In the genomic region with DNA sequence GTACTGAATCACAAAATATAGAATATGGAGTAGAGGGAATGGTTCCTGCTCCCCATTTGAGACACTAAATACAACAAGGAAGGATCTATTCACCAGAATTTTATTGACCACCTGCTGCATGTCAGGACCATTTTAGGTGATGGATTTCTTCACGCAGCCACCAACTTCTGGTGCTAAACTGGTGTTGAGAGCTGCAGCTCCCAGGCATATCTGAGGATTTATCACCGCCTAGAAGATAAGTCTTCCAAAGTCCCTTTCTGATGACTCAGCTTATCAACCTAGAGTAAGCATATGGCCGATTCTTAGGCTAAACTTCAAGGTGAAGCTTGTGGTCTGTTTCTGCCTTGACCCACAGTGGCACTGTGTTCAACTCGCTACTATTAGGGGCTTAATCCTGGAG, we compare ENCODE assay signal across 2 cellular contexts.
A peak's percentile ranks its signal among the peaks of the same experiment; 100 is the strongest.
TF ChIP-seq lines count a peak whose summit lies in the region.

No MANE protein-coding gene starts in this region.

TF ChIP-seq in A549, 52 proteins besides CTCF, POLR2A, EP300 and RAD21:
- TF ChIP-seq JUNB (IDR thresholded peaks at IDR 0.05): no peak
- TF ChIP-seq FOXS1 (CRISPR knock-in tag; IDR thresholded peaks at IDR 0.05): no peak
- no peak for TF ChIP-seq HEYL (CRISPR knock-in tag; IDR thresholded peaks at IDR 0.05)
- no peak for TF ChIP-seq RNF2 (IDR thresholded peaks at IDR 0.05; ENCODE audit: borderline replicate concordance, low read depth)
- peak; percentile 80 for TF ChIP-seq MAFK (IDR thresholded peaks at IDR 0.05; ENCODE audit: partially characterized antibody)
TF ChIP-seq in A549: peak in this region for 1.

TF ChIP-seq in K562, 482 proteins besides CTCF, POLR2A, EP300 and RAD21:
- TF ChIP-seq MAFG (tag; conservative IDR thresholded peaks at IDR 0.05) (0 out of 2 replicates have a peak, but pooled peaks have one; percentile 40), ZNF316 (IDR thresholded peaks at IDR 0.05) (0 out of 2 replicates have a peak, but pooled peaks have one; percentile 16), MAFF (IDR thresholded peaks at IDR 0.05; ENCODE audit: low read length) (peak; percentile 15; the same call in 1 of the 2 replicates), C11orf30 (IDR thresholded peaks at IDR 0.05; ENCODE audit: low read depth) (peak; percentile 20; the same call in 1 of the 2 replicates)
- TF ChIP-seq, protein P1, sequence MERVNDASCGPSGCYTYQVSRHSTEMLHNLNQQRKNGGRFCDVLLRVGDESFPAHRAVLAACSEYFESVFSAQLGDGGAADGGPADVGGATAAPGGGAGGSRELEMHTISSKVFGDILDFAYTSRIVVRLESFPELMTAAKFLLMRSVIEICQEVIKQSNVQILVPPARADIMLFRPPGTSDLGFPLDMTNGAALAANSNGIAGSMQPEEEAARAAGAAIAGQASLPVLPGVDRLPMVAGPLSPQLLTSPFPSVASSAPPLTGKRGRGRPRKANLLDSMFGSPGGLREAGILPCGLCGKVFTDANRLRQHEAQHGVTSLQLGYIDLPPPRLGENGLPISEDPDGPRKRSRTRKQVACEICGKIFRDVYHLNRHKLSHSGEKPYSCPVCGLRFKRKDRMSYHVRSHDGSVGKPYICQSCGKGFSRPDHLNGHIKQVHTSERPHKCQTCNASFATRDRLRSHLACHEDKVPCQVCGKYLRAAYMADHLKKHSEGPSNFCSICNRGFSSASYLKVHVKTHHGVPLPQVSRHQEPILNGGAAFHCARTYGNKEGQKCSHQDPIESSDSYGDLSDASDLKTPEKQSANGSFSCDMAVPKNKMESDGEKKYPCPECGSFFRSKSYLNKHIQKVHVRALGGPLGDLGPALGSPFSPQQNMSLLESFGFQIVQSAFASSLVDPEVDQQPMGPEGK (CRISPR knock-in tag; IDR thresholded peaks at IDR 0.05; ENCODE audit: borderline replicate concordance): no peak
